In genomic region chr6:1315560-1316386, GRCh38 we compare ENCODE assay signal across 10 cellular contexts. TPM values are rescaled to one million over a fixed set of nuclear protein-coding genes. Genes with fewer than 3 reads are reported as not detected.
A peak's percentile ranks its signal among the peaks of the same experiment; 100 is the strongest.
DNase-seq lines count a peak whose midpoint lies in the region; ATAC-seq and TF ChIP-seq lines count a peak whose summit lies in the region.
"Had no signal": no experiment of that assay in that cellular context is flagged by ENCODE, and none has a peak within 500 bp of the region (broad histone marks: within the 10 kb centered on the region; RNA-seq: fewer than 3 reads in every experiment).

No MANE protein-coding gene starts in this region.

- H3K9me3 ChIP-seq in ovary = no peaks in the 10 kb centered on the region

- CTCF ChIA-PET in BJ (lab: Yijun Ruan, JAX) = interaction anchor here (0.8 to 1.5 kb wide), 6 partner anchors 11 to 518 kb away, joined by 3 to 6 read pairs (median 3); no protein-coding TSS in a partner anchor

- intact Hi-C loops in ovary (cut with DNase I) = no loop called here

- H3K4me3 ChIP-seq in BJ (ENCODE audit: low read depth, low read length) = peak overlapping the region; percentile 50
- H3K4me3 ChIP-seq in epithelial cell of esophagus (ENCODE audit: low read length) = peak overlapping the region; percentile 50
- H3K4me3 ChIP-seq in ovary = peak overlapping the region; percentile 31

- TF ChIP-seq EP300 in ovary (IDR thresholded peaks at IDR 0.05) = no peak

- no peak overlapping the region for H3K27ac ChIP-seq in ovary

- H3K36me3 ChIP-seq in BJ (ENCODE audit: control insufficient read depth, insufficient read depth, low read length) (no peaks in the 10 kb centered on the region), ovary (no peaks in the 10 kb centered on the region)

- POLR2A ChIA-PET in BJ (lab: Charles Lee) = interaction anchor here (0.7 to 0.8 kb wide), 2 partner anchors 19 to 49 kb away, joined by 3 read pairs; no protein-coding TSS in a partner anchor

- TF ChIP-seq CTCF in BJ (IDR thresholded peaks at IDR 0.05; ENCODE audit: insufficient read depth, low read depth, low read length) = no peak
- no peak for TF ChIP-seq CTCF in epithelial cell of esophagus (IDR thresholded peaks at IDR 0.05; ENCODE audit: insufficient read depth, low read depth, low read length, missing control alignments)
- TF ChIP-seq CTCF in ovary (IDR thresholded peaks at IDR 0.05) = no peak

- no peak for ATAC-seq in left lobe of liver

- TF ChIP-seq POLR2A in ovary (IDR thresholded peaks at IDR 0.05) = no peak

- H3K27me3 ChIP-seq in BJ (ENCODE audit: control insufficient read depth, insufficient read depth, low read length) = peaks cover 9% of the 10 kb centered on the region
- H3K27me3 ChIP-seq in ovary = no peaks in the 10 kb centered on the region

- H3K4me1 ChIP-seq in ovary (ENCODE audit: insufficient read depth) = peaks cover 2% of the 10 kb centered on the region

- 16 to 22% (median 17%) methylated on average over 11 of the region's 11 CpGs for WGBS in ovary, 3 donors

- in situ Hi-C loops in KBM-7 (cut with MboI; ENCODE audit: low pct_unique_long_range_greater_than_20kb, low sequenced_read_pairs) = no loop called here

- DNase-seq in BJ (ENCODE audit: low read depth) (no peak), KBM-7 (peak; percentile 8), epithelial cell of esophagus (ENCODE audit: low read depth) (no peak), ovary (no peak), NCI-H2196 (lab: John Stamatoyannopoulos, UW; ENCODE audit: unreplicated experiment) (no peak), foreskin melanocyte (no peak), NCI-H446 (lab: John Stamatoyannopoulos, UW) (no peak), left lobe of liver (ENCODE audit: low spot score) (no peak)
- DNase-seq: activated CD4-positive, alpha-beta T cell treated with anti-CD3 and anti-CD28 coated beads, Interleukin-2, amount 50 U/mL, for 4 hours; stimulated activated CD4-positive, alpha-beta T cell treated with anti-CD3 and anti-CD28 coated beads, Interleukin-12 subunit alpha, Interleukin-12 subunit beta, amount 100 ng/mL, for 4 hours had no signal

RNA-seq across cellular contexts. Expression of gene FOXQ1, which starts 3.9 kb away (rescaled TPM):
- polyA plus RNA-seq in BJ (2011; rRNA removed) (0.23 and 0.31 TPM in 2 replicates), ovary (under 1 TPM; 0.07 TPM)
- 0.38 and 0.67 TPM in 2 replicates for polyA minus RNA-seq in BJ (2011; rRNA and poly(A)+ RNA removed)
- total RNA-seq in ovary (1 to 10 TPM in 3 of 7 donors, under 1 TPM in 3, not detected in 1; 0.18 to 4.3 (median 1.0) TPM), left lobe of liver (0.35 TPM)
